Comparison of ENCODE assay signal across 1 cellular context in genomic region chr6:137904822-137905617, GRCh38.
TF ChIP-seq lines count a peak whose summit lies in the region.

No MANE protein-coding gene starts in this region.

TF ChIP-seq in K562, 482 proteins besides CTCF, POLR2A, EP300 and RAD21 (continued from another document and continues in another):
- TF ChIP-seq VEZF1 (CRISPR knock-in tag; IDR thresholded peaks at IDR 0.05) (peak; percentile 94), ARID4B (CRISPR knock-in tag; IDR thresholded peaks at IDR 0.05) (no peak), ZFPM2 (CRISPR knock-in tag; IDR thresholded peaks at IDR 0.05) (no peak), ZBTB33 (CRISPR knock-in tag; IDR thresholded peaks at IDR 0.05) (no peak), E2F3 (CRISPR knock-in tag; IDR thresholded peaks at IDR 0.05) (no peak), FOXA1 (IDR thresholded peaks at IDR 0.05; ENCODE audit: borderline replicate concordance) (no peak), MAFG (tag; conservative IDR thresholded peaks at IDR 0.05) (no peak), ZC3H8 (IDR thresholded peaks at IDR 0.05) (no peak), NCOA1 (IDR thresholded peaks at IDR 0.05; ENCODE audit: low read depth) (no peak), PYGO2 (tag; IDR thresholded peaks at IDR 0.05) (no peak), YBX1 (IDR thresholded peaks at IDR 0.05) (no peak), ZNF655 (CRISPR knock-in tag; IDR thresholded peaks at IDR 0.05) (no peak), ELF2 (CRISPR knock-in tag; IDR thresholded peaks at IDR 0.05) (no peak), NFRKB (IDR thresholded peaks at IDR 0.05; ENCODE audit: low read depth) (peak; percentile 96), DDX20 (tag; IDR thresholded peaks at IDR 0.05; ENCODE audit: low read depth) (no peak), PHF8 (IDR thresholded peaks at IDR 0.05; ENCODE audit: borderline replicate concordance, low read length) (no peak), ZNF584 (CRISPR knock-in tag; IDR thresholded peaks at IDR 0.05; ENCODE audit: low read depth) (peak; percentile 84), KLF6 (CRISPR knock-in tag; IDR thresholded peaks at IDR 0.05; ENCODE audit: borderline replicate concordance) (no peak), SIRT6 (IDR thresholded peaks at IDR 0.05; ENCODE audit: low read depth, low read length) (no peak), PCBP2 (IDR thresholded peaks at IDR 0.05; ENCODE audit: low read depth, low read length, poor library complexity, severe bottlenecking) (no peak), ARHGAP35 (IDR thresholded peaks at IDR 0.05; ENCODE audit: partially characterized antibody) (no peak), DNMT1 (IDR thresholded peaks at IDR 0.05) (no peak), ZNF134 (CRISPR knock-in tag; conservative IDR thresholded peaks at IDR 0.05) (no peak), SPI1 (IDR thresholded peaks at IDR 0.05; ENCODE audit: borderline replicate concordance, low read depth, low read length) (no peak), TRIM28 (IDR thresholded peaks at IDR 0.05) (no peak), ZNF79 (CRISPR knock-in tag; IDR thresholded peaks at IDR 0.05; ENCODE audit: low read depth) (no peak), RBM17 (IDR thresholded peaks at IDR 0.05; ENCODE audit: borderline replicate concordance, low read depth, low read length) (no peak), RFX7 (CRISPR knock-in tag; IDR thresholded peaks at IDR 0.05) (no peak), CBX2 (IDR thresholded peaks at IDR 0.05; ENCODE audit: insufficient read depth, low read length, poor library complexity, severe bottlenecking) (no peak), USF1 (CRISPR knock-in tag; IDR thresholded peaks at IDR 0.05) (no peak), EP400 (IDR thresholded peaks at IDR 0.05) (peak; percentile 18; the same call in 1 of the 2 replicates), ATF3 (IDR thresholded peaks at IDR 0.05) (no peak), ATF3 (CRISPR knock-in tag; conservative IDR thresholded peaks at IDR 0.05) (no peak), ZNF212 (CRISPR knock-in tag; IDR thresholded peaks at IDR 0.05) (no peak), RNF219 (CRISPR knock-in tag; IDR thresholded peaks at IDR 0.05) (no peak), NFE2 (IDR thresholded peaks at IDR 0.05; ENCODE audit: low read depth) (no peak; the same call in 1 of the 2 replicates), HNRNPL (IDR thresholded peaks at IDR 0.05; ENCODE audit: low read depth, low read length) (no peak), DIDO1 (tag; IDR thresholded peaks at IDR 0.05; ENCODE audit: low read depth) (no peak), ZNF408 (CRISPR knock-in tag; IDR thresholded peaks at IDR 0.05; ENCODE audit: low read depth) (no peak), ZNF830 (CRISPR knock-in tag; IDR thresholded peaks at IDR 0.05) (no peak), PHB2 (IDR thresholded peaks at IDR 0.05; ENCODE audit: low read depth) (no peak), NFIX (CRISPR knock-in tag; IDR thresholded peaks at IDR 0.05; ENCODE audit: low read depth) (no peak), ZBTB26 (CRISPR knock-in tag; IDR thresholded peaks at IDR 0.05) (no peak), JUN (IDR thresholded peaks at IDR 0.05; ENCODE audit: borderline replicate concordance, low read depth, low read length) (no peak), JUN (CRISPR knock-in tag; IDR thresholded peaks at IDR 0.05; ENCODE audit: borderline replicate concordance) (no peak), MAZ (CRISPR knock-in tag; conservative IDR thresholded peaks at IDR 0.05 in 1 of 2, IDR thresholded peaks at IDR 0.05 in 1 of 2) (peak; percentile 10 to 68; a peak in 2 of 4 replicates), MCM7 (IDR thresholded peaks at IDR 0.05) (no peak), ZNF780A (CRISPR knock-in tag; IDR thresholded peaks at IDR 0.05) (no peak), HIVEP1 (CRISPR knock-in tag; IDR thresholded peaks at IDR 0.05) (0 out of 2 replicates have a peak, but pooled peaks have one; percentile 4), IFI16 (CRISPR knock-in tag; IDR thresholded peaks at IDR 0.05) (no peak), MEIS2 (IDR thresholded peaks at IDR 0.05; ENCODE audit: partially characterized antibody) (peak; percentile 73), MITF (IDR thresholded peaks at IDR 0.05) (no peak), ZNF124 (CRISPR knock-in tag; IDR thresholded peaks at IDR 0.05) (no peak), TOE1 (IDR thresholded peaks at IDR 0.05; ENCODE audit: borderline replicate concordance) (0 out of 2 replicates have a peak, but pooled peaks have one; percentile 6), TOE1 (CRISPR knock-in tag; IDR thresholded peaks at IDR 0.05; ENCODE audit: borderline replicate concordance, low read depth) (no peak), BRD4 (IDR thresholded peaks at IDR 0.05) (0 out of 2 replicates have a peak, but pooled peaks have one; percentile 58), ATF7 (IDR thresholded peaks at IDR 0.05) (0 out of 2 replicates have a peak, but pooled peaks have one; percentile 11), RBM22 (IDR thresholded peaks at IDR 0.05; ENCODE audit: low read depth, low read length, poor library complexity, severe bottlenecking) (no peak), THRA (IDR thresholded peaks at IDR 0.05) (no peak)
